ENCODE assay signal across 1 cellular context in genomic region chr14:22837059-22837749, GRCh38.
TF ChIP-seq lines count a peak whose summit lies in the region.

No MANE protein-coding gene starts in this region.

TF ChIP-seq in HepG2, 621 proteins besides CTCF, POLR2A, EP300 and RAD21 (continued from another document and continues in another):
- TF ChIP-seq, protein P1, sequence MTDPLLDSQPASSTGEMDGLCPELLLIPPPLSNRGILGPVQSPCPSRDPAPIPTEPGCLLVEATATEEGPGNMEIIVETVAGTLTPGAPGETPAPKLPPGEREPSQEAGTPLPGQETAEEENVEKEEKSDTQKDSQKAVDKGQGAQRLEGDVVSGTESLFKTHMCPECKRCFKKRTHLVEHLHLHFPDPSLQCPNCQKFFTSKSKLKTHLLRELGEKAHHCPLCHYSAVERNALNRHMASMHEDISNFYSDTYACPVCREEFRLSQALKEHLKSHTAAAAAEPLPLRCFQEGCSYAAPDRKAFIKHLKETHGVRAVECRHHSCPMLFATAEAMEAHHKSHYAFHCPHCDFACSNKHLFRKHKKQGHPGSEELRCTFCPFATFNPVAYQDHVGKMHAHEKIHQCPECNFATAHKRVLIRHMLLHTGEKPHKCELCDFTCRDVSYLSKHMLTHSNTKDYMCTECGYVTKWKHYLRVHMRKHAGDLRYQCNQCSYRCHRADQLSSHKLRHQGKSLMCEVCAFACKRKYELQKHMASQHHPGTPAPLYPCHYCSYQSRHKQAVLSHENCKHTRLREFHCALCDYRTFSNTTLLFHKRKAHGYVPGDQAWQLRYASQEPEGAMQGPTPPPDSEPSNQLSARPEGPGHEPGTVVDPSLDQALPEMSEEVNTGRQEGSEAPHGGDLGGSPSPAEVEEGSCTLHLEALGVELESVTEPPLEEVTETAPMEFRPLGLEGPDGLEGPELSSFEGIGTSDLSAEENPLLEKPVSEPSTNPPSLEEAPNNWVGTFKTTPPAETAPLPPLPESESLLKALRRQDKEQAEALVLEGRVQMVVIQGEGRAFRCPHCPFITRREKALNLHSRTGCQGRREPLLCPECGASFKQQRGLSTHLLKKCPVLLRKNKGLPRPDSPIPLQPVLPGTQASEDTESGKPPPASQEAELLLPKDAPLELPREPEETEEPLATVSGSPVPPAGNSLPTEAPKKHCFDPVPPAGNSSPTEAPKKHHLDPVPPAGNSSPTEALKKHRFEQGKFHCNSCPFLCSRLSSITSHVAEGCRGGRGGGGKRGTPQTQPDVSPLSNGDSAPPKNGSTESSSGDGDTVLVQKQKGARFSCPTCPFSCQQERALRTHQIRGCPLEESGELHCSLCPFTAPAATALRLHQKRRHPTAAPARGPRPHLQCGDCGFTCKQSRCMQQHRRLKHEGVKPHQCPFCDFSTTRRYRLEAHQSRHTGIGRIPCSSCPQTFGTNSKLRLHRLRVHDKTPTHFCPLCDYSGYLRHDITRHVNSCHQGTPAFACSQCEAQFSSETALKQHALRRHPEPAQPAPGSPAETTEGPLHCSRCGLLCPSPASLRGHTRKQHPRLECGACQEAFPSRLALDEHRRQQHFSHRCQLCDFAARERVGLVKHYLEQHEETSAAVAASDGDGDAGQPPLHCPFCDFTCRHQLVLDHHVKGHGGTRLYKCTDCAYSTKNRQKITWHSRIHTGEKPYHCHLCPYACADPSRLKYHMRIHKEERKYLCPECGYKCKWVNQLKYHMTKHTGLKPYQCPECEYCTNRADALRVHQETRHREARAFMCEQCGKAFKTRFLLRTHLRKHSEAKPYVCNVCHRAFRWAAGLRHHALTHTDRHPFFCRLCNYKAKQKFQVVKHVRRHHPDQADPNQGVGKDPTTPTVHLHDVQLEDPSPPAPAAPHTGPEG (CRISPR knock-in tag; IDR thresholded peaks at IDR 0.05): no peak
- no peak for TF ChIP-seq ZBTB14 (CRISPR knock-in tag; IDR thresholded peaks at IDR 0.05)
- TF ChIP-seq ZNF670 (CRISPR knock-in tag; IDR thresholded peaks at IDR 0.05; ENCODE audit: borderline replicate concordance): no peak
- no peak for TF ChIP-seq ZNF7 (CRISPR knock-in tag; IDR thresholded peaks at IDR 0.05)
- TF ChIP-seq, protein P2, sequence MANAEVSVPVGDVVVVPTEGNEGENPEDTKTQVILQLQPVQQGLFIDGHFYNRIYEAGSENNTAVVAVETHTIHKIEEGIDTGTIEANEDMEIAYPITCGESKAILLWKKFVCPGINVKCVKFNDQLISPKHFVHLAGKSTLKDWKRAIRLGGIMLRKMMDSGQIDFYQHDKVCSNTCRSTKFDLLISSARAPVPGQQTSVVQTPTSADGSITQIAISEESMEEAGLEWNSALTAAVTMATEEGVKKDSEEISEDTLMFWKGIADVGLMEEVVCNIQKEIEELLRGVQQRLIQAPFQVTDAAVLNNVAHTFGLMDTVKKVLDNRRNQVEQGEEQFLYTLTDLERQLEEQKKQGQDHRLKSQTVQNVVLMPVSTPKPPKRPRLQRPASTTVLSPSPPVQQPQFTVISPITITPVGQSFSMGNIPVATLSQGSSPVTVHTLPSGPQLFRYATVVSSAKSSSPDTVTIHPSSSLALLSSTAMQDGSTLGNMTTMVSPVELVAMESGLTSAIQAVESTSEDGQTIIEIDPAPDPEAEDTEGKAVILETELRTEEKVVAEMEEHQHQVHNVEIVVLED (CRISPR knock-in tag; IDR thresholded peaks at IDR 0.05; ENCODE audit: borderline replicate concordance): peak; percentile 58; the same call in 1 of the 2 replicates
- peak; percentile 71; the same call in 1 of the 2 replicates for TF ChIP-seq NR0B2 (CRISPR knock-in tag; IDR thresholded peaks at IDR 0.05)
- TF ChIP-seq PAX8 (CRISPR knock-in tag; IDR thresholded peaks at IDR 0.05; ENCODE audit: borderline replicate concordance): no peak
- TF ChIP-seq CHCHD3 (CRISPR knock-in tag; IDR thresholded peaks at IDR 0.05): peak; percentile 97
- no peak for TF ChIP-seq PTBP1 (IDR thresholded peaks at IDR 0.05; ENCODE audit: low read depth, low read length, poor library complexity, severe bottlenecking)
- peak; percentile 96 for TF ChIP-seq SMAD9 (CRISPR knock-in tag; IDR thresholded peaks at IDR 0.05)
- TF ChIP-seq ZNF674 (CRISPR knock-in tag; IDR thresholded peaks at IDR 0.05; ENCODE audit: low read depth): no peak
- TF ChIP-seq, protein P3, sequence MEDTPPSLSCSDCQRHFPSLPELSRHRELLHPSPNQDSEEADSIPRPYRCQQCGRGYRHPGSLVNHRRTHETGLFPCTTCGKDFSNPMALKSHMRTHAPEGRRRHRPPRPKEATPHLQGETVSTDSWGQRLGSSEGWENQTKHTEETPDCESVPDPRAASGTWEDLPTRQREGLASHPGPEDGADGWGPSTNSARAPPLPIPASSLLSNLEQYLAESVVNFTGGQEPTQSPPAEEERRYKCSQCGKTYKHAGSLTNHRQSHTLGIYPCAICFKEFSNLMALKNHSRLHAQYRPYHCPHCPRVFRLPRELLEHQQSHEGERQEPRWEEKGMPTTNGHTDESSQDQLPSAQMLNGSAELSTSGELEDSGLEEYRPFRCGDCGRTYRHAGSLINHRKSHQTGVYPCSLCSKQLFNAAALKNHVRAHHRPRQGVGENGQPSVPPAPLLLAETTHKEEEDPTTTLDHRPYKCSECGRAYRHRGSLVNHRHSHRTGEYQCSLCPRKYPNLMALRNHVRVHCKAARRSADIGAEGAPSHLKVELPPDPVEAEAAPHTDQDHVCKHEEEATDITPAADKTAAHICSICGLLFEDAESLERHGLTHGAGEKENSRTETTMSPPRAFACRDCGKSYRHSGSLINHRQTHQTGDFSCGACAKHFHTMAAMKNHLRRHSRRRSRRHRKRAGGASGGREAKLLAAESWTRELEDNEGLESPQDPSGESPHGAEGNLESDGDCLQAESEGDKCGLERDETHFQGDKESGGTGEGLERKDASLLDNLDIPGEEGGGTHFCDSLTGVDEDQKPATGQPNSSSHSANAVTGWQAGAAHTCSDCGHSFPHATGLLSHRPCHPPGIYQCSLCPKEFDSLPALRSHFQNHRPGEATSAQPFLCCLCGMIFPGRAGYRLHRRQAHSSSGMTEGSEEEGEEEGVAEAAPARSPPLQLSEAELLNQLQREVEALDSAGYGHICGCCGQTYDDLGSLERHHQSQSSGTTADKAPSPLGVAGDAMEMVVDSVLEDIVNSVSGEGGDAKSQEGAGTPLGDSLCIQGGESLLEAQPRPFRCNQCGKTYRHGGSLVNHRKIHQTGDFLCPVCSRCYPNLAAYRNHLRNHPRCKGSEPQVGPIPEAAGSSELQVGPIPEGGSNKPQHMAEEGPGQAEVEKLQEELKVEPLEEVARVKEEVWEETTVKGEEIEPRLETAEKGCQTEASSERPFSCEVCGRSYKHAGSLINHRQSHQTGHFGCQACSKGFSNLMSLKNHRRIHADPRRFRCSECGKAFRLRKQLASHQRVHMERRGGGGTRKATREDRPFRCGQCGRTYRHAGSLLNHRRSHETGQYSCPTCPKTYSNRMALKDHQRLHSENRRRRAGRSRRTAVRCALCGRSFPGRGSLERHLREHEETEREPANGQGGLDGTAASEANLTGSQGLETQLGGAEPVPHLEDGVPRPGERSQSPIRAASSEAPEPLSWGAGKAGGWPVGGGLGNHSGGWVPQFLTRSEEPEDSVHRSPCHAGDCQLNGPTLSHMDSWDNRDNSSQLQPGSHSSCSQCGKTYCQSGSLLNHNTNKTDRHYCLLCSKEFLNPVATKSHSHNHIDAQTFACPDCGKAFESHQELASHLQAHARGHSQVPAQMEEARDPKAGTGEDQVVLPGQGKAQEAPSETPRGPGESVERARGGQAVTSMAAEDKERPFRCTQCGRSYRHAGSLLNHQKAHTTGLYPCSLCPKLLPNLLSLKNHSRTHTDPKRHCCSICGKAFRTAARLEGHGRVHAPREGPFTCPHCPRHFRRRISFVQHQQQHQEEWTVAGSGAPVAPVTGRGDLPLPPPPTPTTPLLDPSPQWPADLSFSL (CRISPR knock-in tag; IDR thresholded peaks at IDR 0.05): no peak
- TF ChIP-seq ZNF451 (CRISPR knock-in tag; IDR thresholded peaks at IDR 0.05): peak; percentile 86; the same call in 1 of the 2 replicates
- TF ChIP-seq, protein P4, sequence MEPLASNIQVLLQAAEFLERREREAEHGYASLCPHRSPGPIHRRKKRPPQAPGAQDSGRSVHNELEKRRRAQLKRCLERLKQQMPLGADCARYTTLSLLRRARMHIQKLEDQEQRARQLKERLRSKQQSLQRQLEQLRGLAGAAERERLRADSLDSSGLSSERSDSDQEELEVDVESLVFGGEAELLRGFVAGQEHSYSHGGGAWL (CRISPR knock-in tag; IDR thresholded peaks at IDR 0.05): peak; percentile 81; the same call in 1 of the 2 replicates
- no peak; the same call in 1 of the 2 replicates for TF ChIP-seq ARID2 (CRISPR knock-in tag; IDR thresholded peaks at IDR 0.05; ENCODE audit: borderline replicate concordance)
- no peak for TF ChIP-seq ZNF75D (CRISPR knock-in tag; IDR thresholded peaks at IDR 0.05; ENCODE audit: borderline replicate concordance)
- TF ChIP-seq ZNF350 (CRISPR knock-in tag; IDR thresholded peaks at IDR 0.05; ENCODE audit: borderline replicate concordance, low read depth): 0 out of 2 replicates have a peak, but pooled peaks have one; percentile 63
- peak; percentile 96 for TF ChIP-seq ZNF33B (CRISPR knock-in tag; IDR thresholded peaks at IDR 0.05)
- peak; percentile 82; the same call in 1 of the 2 replicates for TF ChIP-seq NFATC3 (CRISPR knock-in tag; IDR thresholded peaks at IDR 0.05)
- peak; percentile 90 for TF ChIP-seq ZNF891 (CRISPR knock-in tag; IDR thresholded peaks at IDR 0.05)
- peak; percentile 57; the same call in 1 of the 2 replicates for TF ChIP-seq ZNF205 (CRISPR knock-in tag; IDR thresholded peaks at IDR 0.05)
- no peak for TF ChIP-seq TP53 (CRISPR knock-in tag; conservative IDR thresholded peaks at IDR 0.05)
- TF ChIP-seq ZNF558 (CRISPR knock-in tag; IDR thresholded peaks at IDR 0.05; ENCODE audit: borderline replicate concordance): no peak
- TF ChIP-seq MXD1 (CRISPR knock-in tag; IDR thresholded peaks at IDR 0.05): peak; percentile 59; the same call in 1 of the 2 replicates
- TF ChIP-seq ZNF616 (CRISPR knock-in tag; IDR thresholded peaks at IDR 0.05; ENCODE audit: low read depth): no peak; the same call in 1 of the 2 replicates
- no peak for TF ChIP-seq SP1 (IDR thresholded peaks at IDR 0.05)
- TF ChIP-seq SP1 (CRISPR knock-in tag; IDR thresholded peaks at IDR 0.05): no peak
- no peak for TF ChIP-seq ZBTB3 (CRISPR knock-in tag; IDR thresholded peaks at IDR 0.05; ENCODE audit: borderline replicate concordance, low read depth)
- no peak for TF ChIP-seq TBP (CRISPR knock-in tag; IDR thresholded peaks at IDR 0.05)
- TF ChIP-seq GZF1 (CRISPR knock-in tag; IDR thresholded peaks at IDR 0.05): no peak
- no peak for TF ChIP-seq PCBP2 (optimal IDR thresholded peaks at IDR 0.05; ENCODE audit: low read depth, low read length, poor library complexity, severe bottlenecking)
- TF ChIP-seq ZNF792 (CRISPR knock-in tag; IDR thresholded peaks at IDR 0.05): no peak
- no peak for TF ChIP-seq SKI (IDR thresholded peaks at IDR 0.05; ENCODE audit: partially characterized antibody)
- TF ChIP-seq GATAD1 (CRISPR knock-in tag; IDR thresholded peaks at IDR 0.05): peak; percentile 28; the same call in 1 of the 2 replicates
- TF ChIP-seq, protein P5, sequence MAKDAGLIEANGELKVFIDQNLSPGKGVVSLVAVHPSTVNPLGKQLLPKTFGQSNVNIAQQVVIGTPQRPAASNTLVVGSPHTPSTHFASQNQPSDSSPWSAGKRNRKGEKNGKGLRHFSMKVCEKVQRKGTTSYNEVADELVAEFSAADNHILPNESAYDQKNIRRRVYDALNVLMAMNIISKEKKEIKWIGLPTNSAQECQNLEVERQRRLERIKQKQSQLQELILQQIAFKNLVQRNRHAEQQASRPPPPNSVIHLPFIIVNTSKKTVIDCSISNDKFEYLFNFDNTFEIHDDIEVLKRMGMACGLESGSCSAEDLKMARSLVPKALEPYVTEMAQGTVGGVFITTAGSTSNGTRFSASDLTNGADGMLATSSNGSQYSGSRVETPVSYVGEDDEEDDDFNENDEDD (CRISPR knock-in tag; IDR thresholded peaks at IDR 0.05; ENCODE audit: borderline replicate concordance): peak; percentile 80; the same call in 1 of the 2 replicates
- TF ChIP-seq TCF7 (IDR thresholded peaks at IDR 0.05; ENCODE audit: low read depth): no peak
- peak; percentile 56; the same call in 1 of the 2 replicates for TF ChIP-seq ZNF678 (CRISPR knock-in tag; IDR thresholded peaks at IDR 0.05)
- TF ChIP-seq KDM1A (CRISPR knock-in tag; IDR thresholded peaks at IDR 0.05): no peak
- TF ChIP-seq MAX (IDR thresholded peaks at IDR 0.05): peak; percentile 90
- no peak; the same call in 1 of the 2 replicates for TF ChIP-seq TARDBP (CRISPR knock-in tag; IDR thresholded peaks at IDR 0.05)
- peak; percentile 45; the same call in 1 of the 2 replicates for TF ChIP-seq PITX1 (CRISPR knock-in tag; IDR thresholded peaks at IDR 0.05)
- TF ChIP-seq SUZ12 (IDR thresholded peaks at IDR 0.05; ENCODE audit: low read depth, low read length): no peak
- peak; percentile 76; the same call in 1 of the 2 replicates for TF ChIP-seq ZNF598 (CRISPR knock-in tag; IDR thresholded peaks at IDR 0.05; ENCODE audit: borderline replicate concordance)
- peak; percentile 62; the same call in 1 of the 2 replicates for TF ChIP-seq ARHGAP35 (CRISPR knock-in tag; IDR thresholded peaks at IDR 0.05; ENCODE audit: borderline replicate concordance)
- TF ChIP-seq ZNF329 (CRISPR knock-in tag; IDR thresholded peaks at IDR 0.05; ENCODE audit: low read depth): peak; percentile 72; the same call in 1 of the 2 replicates
- peak; percentile 63 for TF ChIP-seq ZNF143 (CRISPR knock-in tag; IDR thresholded peaks at IDR 0.05)
